ENCODE assay signal across 1 cellular context in genomic region chr10:110672580-110672919, GRCh38.
TF ChIP-seq lines count a peak whose summit lies in the region.

No MANE protein-coding gene starts in this region.

TF ChIP-seq in K562, 482 proteins besides CTCF, POLR2A, EP300 and RAD21 (continued from another document):
- TF ChIP-seq TCF7L2 (IDR thresholded peaks at IDR 0.05; ENCODE audit: low read depth, low read length) (no peak), PHF8 (IDR thresholded peaks at IDR 0.05; ENCODE audit: borderline replicate concordance, low read length) (peak; percentile 35; the same call in 1 of the 2 replicates), ZKSCAN1 (IDR thresholded peaks at IDR 0.05; ENCODE audit: low read depth, low read length) (no peak), RB1 (IDR thresholded peaks at IDR 0.05; ENCODE audit: low read depth) (0 out of 2 replicates have a peak, but pooled peaks have one; percentile 20), HMGXB4 (CRISPR knock-in tag; IDR thresholded peaks at IDR 0.05) (no peak), MTA1 (IDR thresholded peaks at IDR 0.05; ENCODE audit: borderline replicate concordance) (0 out of 2 replicates have a peak, but pooled peaks have one; percentile 44), GATAD2A (IDR thresholded peaks at IDR 0.05) (0 out of 2 replicates have a peak, but pooled peaks have one; percentile 21), FOXM1 (IDR thresholded peaks at IDR 0.05; ENCODE audit: low read depth) (no peak), FOXM1 (CRISPR knock-in tag; IDR thresholded peaks at IDR 0.05; ENCODE audit: low read depth) (no peak), ZNF274 (IDR thresholded peaks at IDR 0.05; ENCODE audit: borderline replicate concordance, low read depth, low read length) (no peak), SUPT5H (IDR thresholded peaks at IDR 0.05) (0 out of 2 replicates have a peak, but pooled peaks have one; percentile 6)
- TF ChIP-seq, protein P1, sequence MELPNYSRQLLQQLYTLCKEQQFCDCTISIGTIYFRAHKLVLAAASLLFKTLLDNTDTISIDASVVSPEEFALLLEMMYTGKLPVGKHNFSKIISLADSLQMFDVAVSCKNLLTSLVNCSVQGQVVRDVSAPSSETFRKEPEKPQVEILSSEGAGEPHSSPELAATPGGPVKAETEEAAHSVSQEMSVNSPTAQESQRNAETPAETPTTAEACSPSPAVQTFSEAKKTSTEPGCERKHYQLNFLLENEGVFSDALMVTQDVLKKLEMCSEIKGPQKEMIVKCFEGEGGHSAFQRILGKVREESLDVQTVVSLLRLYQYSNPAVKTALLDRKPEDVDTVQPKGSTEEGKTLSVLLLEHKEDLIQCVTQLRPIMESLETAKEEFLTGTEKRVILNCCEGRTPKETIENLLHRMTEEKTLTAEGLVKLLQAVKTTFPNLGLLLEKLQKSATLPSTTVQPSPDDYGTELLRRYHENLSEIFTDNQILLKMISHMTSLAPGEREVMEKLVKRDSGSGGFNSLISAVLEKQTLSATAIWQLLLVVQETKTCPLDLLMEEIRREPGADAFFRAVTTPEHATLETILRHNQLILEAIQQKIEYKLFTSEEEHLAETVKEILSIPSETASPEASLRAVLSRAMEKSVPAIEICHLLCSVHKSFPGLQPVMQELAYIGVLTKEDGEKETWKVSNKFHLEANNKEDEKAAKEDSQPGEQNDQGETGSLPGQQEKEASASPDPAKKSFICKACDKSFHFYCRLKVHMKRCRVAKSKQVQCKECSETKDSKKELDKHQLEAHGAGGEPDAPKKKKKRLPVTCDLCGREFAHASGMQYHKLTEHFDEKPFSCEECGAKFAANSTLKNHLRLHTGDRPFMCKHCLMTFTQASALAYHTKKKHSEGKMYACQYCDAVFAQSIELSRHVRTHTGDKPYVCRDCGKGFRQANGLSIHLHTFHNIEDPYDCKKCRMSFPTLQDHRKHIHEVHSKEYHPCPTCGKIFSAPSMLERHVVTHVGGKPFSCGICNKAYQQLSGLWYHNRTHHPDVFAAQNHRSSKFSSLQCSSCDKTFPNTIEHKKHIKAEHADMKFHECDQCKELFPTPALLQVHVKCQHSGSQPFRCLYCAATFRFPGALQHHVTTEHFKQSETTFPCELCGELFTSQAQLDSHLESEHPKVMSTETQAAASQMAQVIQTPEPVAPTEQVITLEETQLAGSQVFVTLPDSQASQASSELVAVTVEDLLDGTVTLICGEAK (IDR thresholded peaks at IDR 0.05) = peak; percentile 77
- TF ChIP-seq, protein P1 (CRISPR knock-in tag; IDR thresholded peaks at IDR 0.05) = no peak
